Comparison of ENCODE assay signal across 1 cellular context in the genomic region with DNA sequence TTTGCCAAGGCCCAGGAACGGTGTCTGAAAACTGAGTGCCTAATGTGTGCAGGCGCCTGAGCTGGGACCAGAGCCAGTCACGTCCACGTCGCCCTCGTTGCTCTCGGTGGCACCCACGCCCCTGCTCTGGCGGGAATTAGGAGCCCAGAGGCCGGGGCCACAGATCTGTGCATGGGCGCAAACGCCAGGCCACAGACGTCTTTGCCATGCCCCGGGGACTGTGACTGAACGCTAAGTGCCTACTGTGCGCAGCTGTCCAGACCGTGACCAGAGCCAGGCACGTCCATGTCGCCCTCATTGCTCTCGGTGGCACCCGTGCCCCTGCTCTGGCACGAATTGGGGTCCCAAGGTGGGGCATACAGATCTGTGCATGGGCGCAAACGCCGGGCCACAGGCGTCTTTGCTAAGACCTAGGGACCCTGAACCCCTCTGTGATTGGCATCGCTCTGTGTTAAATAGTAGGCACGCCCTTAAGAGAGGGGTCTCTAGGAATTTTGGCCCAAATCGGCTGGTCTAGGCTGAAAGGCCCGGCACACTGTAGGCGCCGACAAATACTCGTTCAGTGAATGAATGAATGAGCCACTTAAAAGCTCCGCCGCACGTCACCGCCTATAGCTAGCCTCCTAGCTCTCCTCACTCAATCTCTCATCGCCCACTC.
TF ChIP-seq lines count a peak whose summit lies in the region.

No MANE protein-coding gene starts in this region.

TF ChIP-seq in endothelial cell of umbilical vein, 7 proteins besides CTCF, POLR2A, EP300 and RAD21:
- TF ChIP-seq EZH2 (IDR thresholded peaks at IDR 0.05; ENCODE audit: borderline replicate concordance, low read depth, low read length, severe bottlenecking), result no peak
